ENCODE assay signal across 8 cellular contexts in the genomic region with DNA sequence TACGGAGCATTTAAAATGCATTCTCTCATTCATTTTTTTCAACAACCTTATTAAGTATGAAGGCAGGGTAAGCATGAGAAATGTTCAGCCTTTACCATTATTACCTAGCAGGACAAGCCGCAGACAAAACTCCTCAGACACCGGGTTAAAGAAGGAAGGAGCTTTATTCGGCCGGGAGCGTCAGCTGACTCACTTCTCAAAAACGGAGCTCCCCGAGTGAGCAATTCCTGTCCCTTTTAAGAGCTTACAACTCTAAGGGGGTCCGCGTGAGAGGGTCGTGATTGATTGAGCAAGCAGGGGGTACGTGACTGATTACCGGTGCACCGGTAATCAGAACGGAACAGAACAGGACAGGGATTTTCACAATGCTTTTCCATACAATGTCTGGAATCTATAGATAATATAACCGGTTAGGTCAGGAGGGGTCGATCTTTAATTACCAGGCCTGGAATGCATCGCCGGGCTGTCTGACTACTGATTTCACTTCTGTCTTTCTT. TPM values are rescaled to one million over a fixed set of nuclear protein-coding genes. Genes with fewer than 3 reads are reported as not detected.
DNase-seq lines count a peak whose midpoint lies in the region; ATAC-seq and TF ChIP-seq lines count a peak whose summit lies in the region.
"Not testable (repeated sequence)": the region's sequence is repeated elsewhere in the genome, so short reads cannot be mapped to it uniquely, and the experiment has no call there.

No MANE protein-coding gene starts in this region.

- DNase-seq in EL, result peak; percentile 68
- DNase-seq in Jurkat, Clone E6-1 (ENCODE audit: low read depth, low spot score); glutamatergic neuron; natural killer cell: not testable (repeated sequence)
- peak; percentile 6 to 26 for DNase-seq in thyroid gland

- H3K27me3 Mint-ChIP-seq in T-helper 1 cell treated with Interleukin-12 subunit alpha and Interleukin-12 subunit beta and Interleukin-4 antibody, amounts not matched to agents 30 μg/mL and 1 μg/mL, for 36 hours (ENCODE audit: low read depth); glutamatergic neuron (ENCODE audit: unreplicated experiment); natural killer cell (ENCODE audit: low read depth in 2 of 2): not testable (repeated sequence)

- H3K4me1 Mint-ChIP-seq in T-helper 1 cell treated with Interleukin-12 subunit alpha and Interleukin-12 subunit beta and Interleukin-4 antibody, amounts not matched to agents 30 μg/mL and 1 μg/mL, for 36 hours (ENCODE audit: low read depth), result peaks cover 21% of the 10 kb centered on the region
- H3K4me1 Mint-ChIP-seq in glutamatergic neuron (ENCODE audit: low read depth, unreplicated experiment), result not testable (repeated sequence)
- H3K4me1 Mint-ChIP-seq in natural killer cell, result peaks cover 22 to 36% of the 10 kb centered on the region in 2 donors

- ATAC-seq in GM21825 (IDR thresholded peaks at IDR 0.05; ENCODE audit: unreplicated experiment) (peak; percentile 9), natural killer cell (peak in 2 of 3 donors; percentile 27 to 29)

- H3K36me3 Mint-ChIP-seq in T-helper 1 cell treated with Interleukin-12 subunit alpha and Interleukin-12 subunit beta and Interleukin-4 antibody, amounts not matched to agents 30 μg/mL and 1 μg/mL, for 36 hours (ENCODE audit: low read depth), result peaks cover 15% of the 10 kb centered on the region
- H3K36me3 Mint-ChIP-seq in glutamatergic neuron (ENCODE audit: unreplicated experiment); natural killer cell: not testable (repeated sequence)

- TF ChIP-seq CTCF in glutamatergic neuron (IDR thresholded peaks at IDR 0.05; ENCODE audit: partially characterized antibody, unreplicated experiment); natural killer cell (IDR thresholded peaks at IDR 0.05); thyroid gland (IDR thresholded peaks at IDR 0.05): not testable (repeated sequence)

- peaks cover 6 to 21% of the 10 kb centered on the region in 2 donors for H3K4me1 ChIP-seq in thyroid gland

- H3K27ac ChIP-seq in angular gyrus (ENCODE audit: low read depth, low read length), result peak overlapping the region; percentile 65
- peak overlapping the region in 2 of 3 donors; percentile 74 to 75 for H3K27ac ChIP-seq in thyroid gland

- H3K9me3 ChIP-seq in thyroid gland, result not testable (repeated sequence)

- intact Hi-C loops in natural killer cell (cut with micrococcal nuclease) (loop anchor here (10.0 kb wide), 1 partner anchor 297 kb away; no protein-coding TSS in a partner anchor), thyroid gland (cut with DNase I) (loop anchor here (5.0 kb wide), 2 partner anchors 60 to 120 kb away; no protein-coding TSS in a partner anchor)

- not testable (repeated sequence) for H3K36me3 ChIP-seq in thyroid gland

- peak overlapping the region; percentile 97 for H3K4me3 ChIP-seq in Jurkat, Clone E6-1 (ENCODE audit: low read length)
- H3K4me3 ChIP-seq in thyroid gland (replicated peaks in 1 of 3), result peak overlapping the region in 2 of 3 donors; percentile 7 to 59

- not testable (repeated sequence) for TF ChIP-seq POLR2A in thyroid gland (IDR thresholded peaks at IDR 0.05)

- peak overlapping the region; percentile 88 for H3K27ac Mint-ChIP-seq in T-helper 1 cell treated with Interleukin-12 subunit alpha and Interleukin-12 subunit beta and Interleukin-4 antibody, amounts not matched to agents 30 μg/mL and 1 μg/mL, for 36 hours
- H3K27ac Mint-ChIP-seq in glutamatergic neuron (ENCODE audit: unreplicated experiment), result not testable (repeated sequence)
- H3K27ac Mint-ChIP-seq in natural killer cell, result peak overlapping the region; percentile 93 to 94

- not testable (repeated sequence) for H3K9me3 Mint-ChIP-seq in T-helper 1 cell treated with Interleukin-12 subunit alpha and Interleukin-12 subunit beta and Interleukin-4 antibody, amounts not matched to agents 30 μg/mL and 1 μg/mL, for 36 hours; glutamatergic neuron (ENCODE audit: unreplicated experiment); natural killer cell

- WGBS in thyroid gland, 2 donors, result 3 to 4% methylated on average over 19 of the region's 19 CpGs

- H3K27me3 ChIP-seq in thyroid gland, result not testable (repeated sequence)

- H3K4me3 Mint-ChIP-seq in T-helper 1 cell treated with Interleukin-12 subunit alpha and Interleukin-12 subunit beta and Interleukin-4 antibody, amounts not matched to agents 30 μg/mL and 1 μg/mL, for 36 hours, result peak overlapping the region; percentile 96
- H3K4me3 Mint-ChIP-seq in glutamatergic neuron (ENCODE audit: unreplicated experiment) (peak overlapping the region; percentile 94), natural killer cell (peak overlapping the region; percentile 93)

RNA-seq across cellular contexts. Expression of gene EDEM2, which starts 0.5 kb away (rescaled TPM):
- polyA plus RNA-seq in Jurkat, Clone E6-1 (2012; ENCODE audit: insufficient read depth, insufficient read length), result 21.2 TPM
- total RNA-seq in glutamatergic neuron (ENCODE audit: unreplicated experiment) (10.8 TPM), natural killer cell (10 to 100 TPM; 20.0 to 27.4 (median 25.3) TPM), thyroid gland (10 to 100 TPM; 13.7 to 31.0 (median 25.0) TPM)

RNA-seq across cellular contexts. Expression of gene PROCR, which starts 24.2 kb away (rescaled TPM):
- not detected for polyA plus RNA-seq in Jurkat, Clone E6-1 (2012; ENCODE audit: insufficient read depth, insufficient read length)
- total RNA-seq in glutamatergic neuron (ENCODE audit: unreplicated experiment) (0.32 TPM), natural killer cell (1 to 10 TPM; 6.4 to 9.3 (median 6.4) TPM), thyroid gland (10 to 100 TPM; 11.2 to 56.0 (median 37.9) TPM)

RNA-seq across cellular contexts. Expression of gene TRPC4AP, which starts 55.0 kb away (rescaled TPM):
- polyA plus RNA-seq in Jurkat, Clone E6-1 (2012; ENCODE audit: insufficient read depth, insufficient read length), result 71.4 TPM
- total RNA-seq in glutamatergic neuron (ENCODE audit: unreplicated experiment) (67.5 TPM), natural killer cell (10 to 100 TPM; 72.3 to 79.0 (median 74.4) TPM), thyroid gland (10 to 100 TPM; 53.3 to 76.8 (median 73.5) TPM)
